Comparison of ENCODE assay signal across 10 cellular contexts in the genomic region with DNA sequence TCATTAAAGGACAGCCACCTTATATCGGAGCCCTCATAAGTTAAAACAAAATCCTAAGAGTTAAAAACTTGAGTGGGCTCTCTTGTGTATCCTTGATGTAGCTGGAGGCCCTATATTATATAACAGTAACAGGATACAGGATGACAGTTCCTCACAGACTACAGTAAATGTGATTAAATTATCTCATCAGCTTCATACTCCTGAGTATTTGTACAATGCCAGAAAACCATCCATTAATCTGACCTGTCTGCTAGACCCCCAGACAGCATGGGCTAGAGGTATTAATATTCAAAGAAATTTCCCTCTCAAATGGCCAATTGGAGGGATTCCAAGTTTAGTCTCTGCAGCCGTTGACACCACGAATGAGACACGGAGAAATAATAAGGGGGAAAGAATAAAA.
DNase-seq lines count a peak whose midpoint lies in the region; TF ChIP-seq lines count a peak whose summit lies in the region.
"Had no signal": no experiment of that assay in that cellular context is flagged by ENCODE, and none has a peak within 500 bp of the region (broad histone marks: within the 10 kb centered on the region; RNA-seq: fewer than 3 reads in every experiment).

No MANE protein-coding gene starts in this region.

- no peaks in the 10 kb centered on the region for H3K9me2 ChIP-seq in OCI-LY1 (ENCODE audit: low read depth, low read length)

- no peaks in the 10 kb centered on the region for H3K9me3 ChIP-seq in OCI-LY1 (ENCODE audit: low read length)
- H3K9me3 ChIP-seq in skeletal muscle satellite cell (replicated peaks; ENCODE audit: low read length) = no peaks in the 10 kb centered on the region
- H3K9me3 ChIP-seq: esophagus squamous epithelium had no signal

- H3K36me3 ChIP-seq in OCI-LY1 (ENCODE audit: insufficient read depth, low read length) (no peaks in the 10 kb centered on the region), skeletal muscle satellite cell (ENCODE audit: insufficient read depth, low read length) (no peaks in the 10 kb centered on the region)
- H3K36me3 ChIP-seq: esophagus squamous epithelium had no signal

- no peaks in the 10 kb centered on the region for H3K79me2 ChIP-seq in OCI-LY1 (ENCODE audit: insufficient read depth, low read length)

- H3K4me1 ChIP-seq in OCI-LY1 (ENCODE audit: insufficient read depth, low read length, severe bottlenecking) (peaks cover 61% of the 10 kb centered on the region), skeletal muscle satellite cell (ENCODE audit: control insufficient read depth, insufficient read depth, low read length) (peaks cover 28% of the 10 kb centered on the region)

- peak overlapping the region; percentile 29 for H3K4me3 Mint-ChIP-seq in activated CD4-positive, alpha-beta T cell treated with anti-CD3 and anti-CD28 coated beads, Interleukin-2, amount 10 ng/mL, durations not matched to agents 24 days and 14 days
- no peak overlapping the region for H3K4me3 Mint-ChIP-seq in Calu3 (ENCODE audit: low read depth, unreplicated experiment)

- H3K9me3 Mint-ChIP-seq in activated CD4-positive, alpha-beta T cell treated with anti-CD3 and anti-CD28 coated beads, Interleukin-2, amount 10 ng/mL, durations not matched to agents 24 days and 14 days = no peaks in the 10 kb centered on the region
- H3K9me3 Mint-ChIP-seq in Calu3 (ENCODE audit: low read depth, unreplicated experiment) = no peaks in the 10 kb centered on the region

- peaks cover 2% of the 10 kb centered on the region; the same call in 1 of the 2 replicates for H3F3A ChIP-seq in OCI-LY1 (ENCODE audit: insufficient read depth, low read length)

- H3K27ac ChIP-seq in OCI-LY1 (ENCODE audit: low read depth, low read length, poor library complexity, severe bottlenecking) (peak overlapping the region; percentile 96), epithelial cell of prostate (peak overlapping the region; percentile 9)

- H3K4me1 Mint-ChIP-seq in activated CD4-positive, alpha-beta T cell treated with anti-CD3 and anti-CD28 coated beads, Interleukin-2, amount 10 ng/mL, durations not matched to agents 24 days and 14 days = peaks cover 37% of the 10 kb centered on the region
- H3K4me1 Mint-ChIP-seq in Calu3 (ENCODE audit: low read depth, unreplicated experiment) = peaks cover 17% of the 10 kb centered on the region

- TF ChIP-seq CTCF in OCI-LY1 (IDR thresholded peaks at IDR 0.05; ENCODE audit: low read length) = no peak
- TF ChIP-seq CTCF in Calu3 (IDR thresholded peaks at IDR 0.05; ENCODE audit: unreplicated experiment) = no peak

- peak overlapping the region; percentile 93 for H3K4me2 ChIP-seq in OCI-LY1 (ENCODE audit: low read length)
- H3K4me2 ChIP-seq in skeletal muscle satellite cell (ENCODE audit: low read length) = peak overlapping the region; percentile 64

- DNase-seq in activated CD4-positive, alpha-beta T cell treated with anti-CD3 and anti-CD28 coated beads, Interleukin-2, amount 10 ng/mL, durations not matched to agents 24 days and 14 days = no peak
- DNase-seq in activated CD4-positive, alpha-beta T cell treated with anti-CD3 and anti-CD28 coated beads, Interleukin-2, amount 50 U/mL, for 4 hours = no peak
- DNase-seq in epithelial cell of prostate (ENCODE audit: low read depth, low spot score) = no peak
- no peak for DNase-seq in Kasumi-1 (lab: John Stamatoyannopoulos, UW)
- DNase-seq in Calu3 = no peak
- no peak for DNase-seq in NCI-H82 treated with DMSO at 0.1 percent for 48 hours (lab: John Stamatoyannopoulos, UW; ENCODE audit: unreplicated experiment)
- DNase-seq: activated effector memory CD4-positive, alpha-beta T cell treated with anti-CD3 and anti-CD28 coated beads, Interleukin-2, amount 50 U/mL, for 16 hours; esophagus squamous epithelium had no signal

- no peaks in the 10 kb centered on the region for H4K20me1 ChIP-seq in OCI-LY1 (ENCODE audit: insufficient read depth, low read length)

- peak overlapping the region; percentile 73 for H3K9ac ChIP-seq in OCI-LY1 (ENCODE audit: low read length)
- H3K9ac ChIP-seq in skeletal muscle satellite cell (ENCODE audit: low read depth, low read length) = no peak overlapping the region

- CTCF ChIA-PET in Calu3 (lab: Charles Lee) = no interaction called here

- H3K27me3 ChIP-seq in OCI-LY1 (ENCODE audit: insufficient read depth, low read length) (no peaks in the 10 kb centered on the region), skeletal muscle satellite cell (ENCODE audit: control insufficient read depth, insufficient read depth, low read length) (no peaks in the 10 kb centered on the region)
- H3K27me3 ChIP-seq: esophagus squamous epithelium had no signal

- no peaks in the 10 kb centered on the region for H3K36me3 Mint-ChIP-seq in activated CD4-positive, alpha-beta T cell treated with anti-CD3 and anti-CD28 coated beads, Interleukin-2, amount 10 ng/mL, durations not matched to agents 24 days and 14 days (ENCODE audit: low read depth)
- H3K36me3 Mint-ChIP-seq in Calu3 (ENCODE audit: insufficient read depth, unreplicated experiment) = no peaks in the 10 kb centered on the region

- H2AFZ ChIP-seq in OCI-LY1 (ENCODE audit: low read length) = no peak overlapping the region; the same call in 1 of the 2 replicates

- no peaks in the 10 kb centered on the region for H3K27me3 Mint-ChIP-seq in activated CD4-positive, alpha-beta T cell treated with anti-CD3 and anti-CD28 coated beads, Interleukin-2, amount 10 ng/mL, durations not matched to agents 24 days and 14 days
- no peaks in the 10 kb centered on the region for H3K27me3 Mint-ChIP-seq in Calu3 (ENCODE audit: unreplicated experiment)

- no peak overlapping the region for H3K27ac Mint-ChIP-seq in activated CD4-positive, alpha-beta T cell treated with anti-CD3 and anti-CD28 coated beads, Interleukin-2, amount 10 ng/mL, durations not matched to agents 24 days and 14 days
- no peak overlapping the region for H3K27ac Mint-ChIP-seq in Calu3 (ENCODE audit: unreplicated experiment)

- peak overlapping the region; percentile 59 for H3K4me3 ChIP-seq in OCI-LY1 (ENCODE audit: low read depth, low read length, poor library complexity, severe bottlenecking)
- H3K4me3 ChIP-seq in skeletal muscle satellite cell (ENCODE audit: low read length) = peak overlapping the region; percentile 41

- intact Hi-C loops in activated CD4-positive, alpha-beta T cell treated with anti-CD3 and anti-CD28 coated beads, Interleukin-2, amount 10 ng/mL, durations not matched to agents 24 days and 14 days (cut with micrococcal nuclease) = loop anchor here (2.0 to 5.0 kb wide), 4 partner anchors 228 to 1233 kb away; partner anchors contain the start of gene KLF5
- intact Hi-C loops in Calu3 (cut with micrococcal nuclease; ENCODE audit: unreplicated experiment) = loop anchor here (1.0 to 10.0 kb wide), 2 partner anchors 32 to 535 kb away; no protein-coding TSS in a partner anchor

- no TSS peak for BruUV-seq in Calu3 (replicated peaks; lab: Mats Ljungman, UMichigan)
